ENCODE assay signal across 31 cellular contexts in genomic region chr9:114121445-114122151, GRCh38. TPM values are rescaled to one million over a fixed set of nuclear protein-coding genes. Genes with fewer than 3 reads are reported as not detected.
DNase-seq lines count a peak whose midpoint lies in the region; ATAC-seq and TF ChIP-seq lines count a peak whose summit lies in the region.
"Had no signal": no experiment of that assay in that cellular context is flagged by ENCODE, and none has a peak within 500 bp of the region (broad histone marks: within the 10 kb centered on the region; RNA-seq: fewer than 3 reads in every experiment).

No MANE protein-coding gene starts in this region.

- H3K4me1 ChIP-seq in upper lobe of right lung = peaks cover 6% of the 10 kb centered on the region
- H3K4me1 ChIP-seq: gastrocnemius medialis, sigmoid colon had no signal

- DNase-seq in NCI-H2227 (lab: John Stamatoyannopoulos, UW; ENCODE audit: unreplicated experiment) = peak; percentile 7
- DNase-seq in NCI-H2227 treated with DMSO at 0.1 percent for 48 hours (lab: John Stamatoyannopoulos, UW) = no peak
- peak; percentile 93 for DNase-seq in WERI-Rb-1
- DNase-seq in myocyte (ENCODE audit: low read depth) = peak; percentile 21
- DNase-seq in upper lobe of right lung = peak; percentile 18
- no peak for DNase-seq in Calu3
- no peak for DNase-seq in SK-N-DZ (ENCODE audit: low spot score)
- DNase-seq: 8988T; activated CD4-positive, alpha-beta T cell treated with anti-CD3 and anti-CD28 coated beads for 36 hours; activated CD8-positive, alpha-beta T cell treated with anti-CD3 and anti-CD28 coated beads for 36 hours; DND-41; gastrocnemius medialis; GF-D8; left cardiac atrium; mammary epithelial cell; NCI-H1436 treated with DMSO at 0.1 percent for 48 hours; NCI-H526; SHP77; sigmoid colon; stimulated activated CD4-positive, alpha-beta T cell treated with anti-CD3 and anti-CD28 coated beads, Interleukin-15, amount 100 ng/mL, for 24 hours; trophoblast cell had no signal

- H3K9me3 ChIP-seq in WERI-Rb-1 (ENCODE audit: severe bottlenecking) = peaks cover 2% of the 10 kb centered on the region
- no peaks in the 10 kb centered on the region for H3K9me3 ChIP-seq in upper lobe of right lung
- H3K9me3 ChIP-seq: gastrocnemius medialis, prostate gland, sigmoid colon had no signal

- intact Hi-C loops in upper lobe of right lung (cut with DNase I) = no loop called here
- intact Hi-C loops in Calu3 (cut with micrococcal nuclease; ENCODE audit: unreplicated experiment) = no loop called here

- TF ChIP-seq CTCF in WERI-Rb-1 (IDR thresholded peaks at IDR 0.05; ENCODE audit: low read depth, low read length) (peak; percentile 36; the same call in 1 of the 2 replicates), upper lobe of right lung (IDR thresholded peaks at IDR 0.05) (no peak), Calu3 (IDR thresholded peaks at IDR 0.05; ENCODE audit: unreplicated experiment) (no peak)

- H3K9me3 Mint-ChIP-seq in Calu3 (ENCODE audit: low read depth, unreplicated experiment) = peaks cover 4% of the 10 kb centered on the region
- H3K9me3 Mint-ChIP-seq: activated CD8-positive, alpha-beta T cell treated with anti-CD3 and anti-CD28 coated beads for 36 hours; stimulated activated effector memory CD8-positive, alpha-beta T cell treated with anti-CD3 and anti-CD28 coated beads, Interleukin-12 subunit alpha, Interleukin-12 subunit beta, amount 100 ng/mL, for 72 hours; T-helper 2 cell treated with Interferon-gamma antibody and Interleukin-4, amounts not matched to agents 5 μg/mL and 100 μg/mL, for 36 hours had no signal

- no peaks in the 10 kb centered on the region for H3K36me3 Mint-ChIP-seq in Calu3 (ENCODE audit: insufficient read depth, unreplicated experiment)
- H3K36me3 Mint-ChIP-seq: activated naive CD8-positive, alpha-beta T cell; stimulated activated effector memory CD8-positive, alpha-beta T cell treated with anti-CD3 and anti-CD28 coated beads, Interleukin-12 subunit alpha, Interleukin-12 subunit beta, amount 100 ng/mL, for 72 hours had no signal

- H3K27ac Mint-ChIP-seq in Calu3 (ENCODE audit: unreplicated experiment) = no peak overlapping the region
- H3K27ac Mint-ChIP-seq: activated CD4-positive, alpha-beta T cell treated with anti-CD3 and anti-CD28 coated beads for 36 hours; activated CD8-positive, alpha-beta T cell treated with anti-CD3 and anti-CD28 coated beads for 36 hours; activated naive CD8-positive, alpha-beta T cell; stimulated activated effector memory CD8-positive, alpha-beta T cell treated with anti-CD3 and anti-CD28 coated beads, Interleukin-12 subunit alpha, Interleukin-12 subunit beta, amount 100 ng/mL, for 72 hours; T-helper 2 cell treated with Interferon-gamma antibody and Interleukin-4, amounts not matched to agents 5 μg/mL and 100 μg/mL, for 36 hours had no signal

- BruUV-seq in Calu3 (replicated peaks; lab: Mats Ljungman, UMichigan) = no TSS peak

- H3K36me3 ChIP-seq in WERI-Rb-1 (no peaks in the 10 kb centered on the region), upper lobe of right lung (no peaks in the 10 kb centered on the region)
- H3K36me3 ChIP-seq: gastrocnemius medialis, prostate gland, sigmoid colon had no signal

- no peak for ATAC-seq in upper lobe of right lung
- ATAC-seq in GM18909 (IDR thresholded peaks at IDR 0.05; ENCODE audit: poor library complexity, unreplicated experiment) = no peak
- ATAC-seq: activated CD4-positive, alpha-beta T cell treated with anti-CD3 and anti-CD28 coated beads for 36 hours; activated CD8-positive, alpha-beta T cell treated with anti-CD3 and anti-CD28 coated beads for 36 hours; gastrocnemius medialis; left cardiac atrium; Panc1; stimulated activated effector memory CD8-positive, alpha-beta T cell treated with anti-CD3 and anti-CD28 coated beads, Interleukin-12 subunit alpha, Interleukin-12 subunit beta, amount 100 ng/mL, for 72 hours had no signal

- no peaks in the 10 kb centered on the region for H3K27me3 Mint-ChIP-seq in Calu3 (ENCODE audit: unreplicated experiment)

- H3K4me1 Mint-ChIP-seq in Calu3 (ENCODE audit: low read depth, unreplicated experiment) = peaks cover 29% of the 10 kb centered on the region
- H3K4me1 Mint-ChIP-seq: activated CD4-positive, alpha-beta T cell treated with anti-CD3 and anti-CD28 coated beads for 36 hours; stimulated activated effector memory CD8-positive, alpha-beta T cell treated with anti-CD3 and anti-CD28 coated beads, Interleukin-12 subunit alpha, Interleukin-12 subunit beta, amount 100 ng/mL, for 72 hours had no signal

- H3K27ac ChIP-seq in WERI-Rb-1 (peak overlapping the region; percentile 74), upper lobe of right lung (no peak overlapping the region)
- H3K27ac ChIP-seq: C4-2B, gastrocnemius medialis, prostate gland, sigmoid colon had no signal

- H3K27me3 ChIP-seq in WERI-Rb-1 (ENCODE audit: insufficient read depth, low read depth, severe bottlenecking) = no peaks in the 10 kb centered on the region
- H3K27me3 ChIP-seq in upper lobe of right lung = no peaks in the 10 kb centered on the region
- H3K27me3 ChIP-seq: gastrocnemius medialis had no signal

- H3K4me3 ChIP-seq in WERI-Rb-1 (ENCODE audit: low read depth, low read length) = no peak overlapping the region
- H3K4me3 ChIP-seq in upper lobe of right lung = no peak overlapping the region
- H3K4me3 ChIP-seq: gastrocnemius medialis, prostate gland, sigmoid colon had no signal

- CTCF ChIA-PET in Calu3 (lab: Charles Lee) = no interaction called here

- H3K4me3 Mint-ChIP-seq in Calu3 (ENCODE audit: low read depth, unreplicated experiment) = no peak overlapping the region
- H3K4me3 Mint-ChIP-seq: activated CD4-positive, alpha-beta T cell treated with anti-CD3 and anti-CD28 coated beads for 36 hours; activated CD8-positive, alpha-beta T cell treated with anti-CD3 and anti-CD28 coated beads for 36 hours; activated naive CD8-positive, alpha-beta T cell; stimulated activated effector memory CD8-positive, alpha-beta T cell treated with anti-CD3 and anti-CD28 coated beads, Interleukin-12 subunit alpha, Interleukin-12 subunit beta, amount 100 ng/mL, for 72 hours; T-helper 2 cell treated with Interferon-gamma antibody and Interleukin-4, amounts not matched to agents 5 μg/mL and 100 μg/mL, for 36 hours had no signal

RNA-seq across cellular contexts. Expression of gene KIF12, which starts 22.5 kb away (rescaled TPM):
- not detected in 2 replicates for total RNA-seq in myocyte
- not detected for polyA plus RNA-seq in myocyte (2012)
- total RNA-seq in upper lobe of right lung = 6.2 TPM
- 52.3 and 54.0 TPM in 2 replicates for total RNA-seq in Calu3 (2022)
- polyA plus RNA-seq in SK-N-DZ (2014; cell fraction: cytosol; rRNA removed) = not detected in 2 replicates
- not detected in 2 replicates for polyA plus RNA-seq in SK-N-DZ (2014; cell fraction: nucleus; rRNA removed)
- total RNA-seq: activated CD4-positive, alpha-beta T cell treated with anti-CD3 and anti-CD28 coated beads for 36 hours; activated CD8-positive, alpha-beta T cell treated with anti-CD3 and anti-CD28 coated beads for 36 hours; gastrocnemius medialis; subcutaneous adipose tissue had no signal
- polyA plus RNA-seq: neural cell had no signal

RNA-seq across cellular contexts. Expression of gene COL27A1, which starts 33.7 kb away (rescaled TPM):
- total RNA-seq in myocyte (2.9 and 3.5 TPM in 2 replicates), upper lobe of right lung (13.7 TPM), Calu3 (2022) (20.1 and 21.4 TPM in 2 replicates)
- 4.1 TPM for polyA plus RNA-seq in myocyte (2012)
- not detected in 2 replicates for polyA plus RNA-seq in SK-N-DZ (2014; cell fraction: cytosol; rRNA removed)
- polyA plus RNA-seq in SK-N-DZ (2014; cell fraction: nucleus; rRNA removed) = 0.07 TPM in 1 of 2 replicates, not detected in the other

RNA-seq across cellular contexts. Expression of gene AMBP, which starts 43.5 kb away (rescaled TPM):
- 0.36 and 1.5 TPM in 2 replicates for total RNA-seq in myocyte
- polyA plus RNA-seq in myocyte (2012) = 0.09 TPM
- total RNA-seq in upper lobe of right lung = 0.67 TPM
- 2.7 and 3.9 TPM in 2 replicates for total RNA-seq in Calu3 (2022)
- polyA plus RNA-seq in SK-N-DZ (2014; cell fraction: cytosol; rRNA removed) = 0.39 and 1.9 TPM in 2 replicates
- polyA plus RNA-seq in SK-N-DZ (2014; cell fraction: nucleus; rRNA removed) = 1.1 TPM in 1 of 2 replicates, not detected in the other
- total RNA-seq: activated CD4-positive, alpha-beta T cell treated with anti-CD3 and anti-CD28 coated beads for 36 hours; activated CD8-positive, alpha-beta T cell treated with anti-CD3 and anti-CD28 coated beads for 36 hours; endothelial cell of umbilical vein; mammary epithelial cell; sigmoid colon; subcutaneous adipose tissue had no signal
- polyA plus RNA-seq: endothelial cell of umbilical vein, mammary epithelial cell, neural cell had no signal

Comparison
In these comparisons a context has a peak if more than half of its experiments do, and no peak if none do; other contexts are left out.
1. DNase-seq: peak in NCI-H2227 (single experiment), WERI-Rb-1 (single experiment), myocyte (single experiment) and upper lobe of right lung (single experiment); none in NCI-H2227 treated with DMSO at 0.1 percent for 48 hours (single experiment), Calu3 (single experiment) and SK-N-DZ (single experiment).